Comparison of ENCODE assay signal across 8 cellular contexts in the genomic region with DNA sequence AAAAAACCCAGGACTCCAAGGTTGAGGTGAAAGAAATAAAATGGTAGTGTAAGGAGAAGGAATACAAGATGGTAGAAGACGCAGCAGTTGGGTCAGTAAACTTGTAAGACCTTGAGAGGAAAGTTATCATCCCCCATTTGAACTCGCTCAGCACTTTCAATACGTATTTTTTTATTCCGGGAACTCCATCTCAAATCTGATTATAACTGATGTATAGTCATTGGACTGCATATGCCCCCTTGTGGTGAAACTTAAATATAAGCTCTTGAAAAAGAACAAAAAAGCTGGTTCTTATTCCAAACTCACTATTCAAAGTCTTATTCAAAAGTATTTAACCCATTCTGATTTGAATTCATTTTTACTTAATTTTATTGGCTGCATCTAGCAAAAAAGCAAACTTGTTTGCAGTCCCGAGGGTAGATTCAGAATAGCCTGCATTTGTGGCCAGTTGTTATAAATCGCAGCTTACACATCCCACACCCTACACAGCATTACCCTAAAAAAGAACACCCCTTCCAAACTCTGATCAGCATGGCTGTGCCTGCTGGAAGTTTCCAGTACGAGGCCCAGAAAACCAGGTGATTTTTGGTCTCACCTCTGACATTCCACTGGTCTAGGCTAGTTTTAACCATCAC.
DNase-seq lines count a peak whose midpoint lies in the region; ATAC-seq and TF ChIP-seq lines count a peak whose summit lies in the region.

No MANE protein-coding gene starts in this region.

- intact Hi-C loops in activated CD4-positive, alpha-beta T cell treated with anti-CD3 and anti-CD28 coated beads, Interleukin-2, amount 10 ng/mL, durations not matched to agents 24 days and 14 days (cut with micrococcal nuclease) = loop anchor here (1.0 to 10.0 kb wide), 3 partner anchors 150 to 553 kb away; a partner anchor contains a TSS
- intact Hi-C loops in activated CD4-positive, alpha-beta T cell treated with anti-CD3 and anti-CD28 coated beads for 36 hours (cut with DNase I, micrococcal nuclease) = loop anchor here (1.0 to 2.0 kb wide), 3 partner anchors 22 to 350 kb away; a partner anchor contains a TSS
- intact Hi-C loops in sciatic nerve (cut with DNase I) = no loop called here

- H3K4me3 ChIP-seq in NB4 (ENCODE audit: low read depth, low read length) = no peak overlapping the region

- ATAC-seq in activated CD4-positive, alpha-beta T cell treated with anti-CD3 and anti-CD28 coated beads for 36 hours = no peak
- ATAC-seq in WTC11 (no peak), sciatic nerve (peak; percentile 71), GM19467 (IDR thresholded peaks at IDR 0.05; ENCODE audit: unreplicated experiment) (no peak)

- POLR2A ChIA-PET in activated CD4-positive, alpha-beta T cell treated with anti-CD3 and anti-CD28 coated beads for 36 hours (lab: Charles Lee) = interaction anchor here (1.8 kb wide), 1 partner anchor 350 kb away, joined by 10 read pairs; a partner anchor contains a TSS
- POLR2A ChIA-PET in WTC11 (lab: Charles Lee) = no interaction called here

- TF ChIP-seq CTCF in NB4 (IDR thresholded peaks at IDR 0.05; ENCODE audit: low read depth, low read length) (no peak), WTC11 (IDR thresholded peaks at IDR 0.05) (0 out of 2 replicates have a peak, but pooled peaks have one; percentile 33)

- H3K4me3 Mint-ChIP-seq in activated CD4-positive, alpha-beta T cell treated with anti-CD3 and anti-CD28 coated beads, Interleukin-2, amount 10 ng/mL, durations not matched to agents 24 days and 14 days = no peak overlapping the region
- H3K4me3 Mint-ChIP-seq in activated CD4-positive, alpha-beta T cell treated with anti-CD3 and anti-CD28 coated beads for 36 hours = no peak overlapping the region
- no peak overlapping the region for H3K4me3 Mint-ChIP-seq in WTC11

- no peak for TF ChIP-seq POLR2A in NB4 (IDR thresholded peaks at IDR 0.05; ENCODE audit: extremely low read depth, insufficient read length)

- H3K9me3 Mint-ChIP-seq in activated CD4-positive, alpha-beta T cell treated with anti-CD3 and anti-CD28 coated beads, Interleukin-2, amount 10 ng/mL, durations not matched to agents 24 days and 14 days = no peaks in the 10 kb centered on the region
- H3K9me3 Mint-ChIP-seq in activated CD4-positive, alpha-beta T cell treated with anti-CD3 and anti-CD28 coated beads for 36 hours (ENCODE audit: low read depth) = no peaks in the 10 kb centered on the region
- H3K9me3 Mint-ChIP-seq in WTC11 = no peaks in the 10 kb centered on the region

- H3K27ac Mint-ChIP-seq in activated CD4-positive, alpha-beta T cell treated with anti-CD3 and anti-CD28 coated beads, Interleukin-2, amount 10 ng/mL, durations not matched to agents 24 days and 14 days = no peak overlapping the region
- no peak overlapping the region for H3K27ac Mint-ChIP-seq in activated CD4-positive, alpha-beta T cell treated with anti-CD3 and anti-CD28 coated beads for 36 hours
- H3K27ac Mint-ChIP-seq in WTC11 = no peak overlapping the region

- CTCF ChIA-PET in activated CD4-positive, alpha-beta T cell treated with anti-CD3 and anti-CD28 coated beads for 36 hours (lab: Charles Lee) = interaction anchor here (0.6 to 5.5 kb wide), 46 partner anchors 11 to 1826 kb away, joined by 3 to 37 read pairs (median 3); a partner anchor contains a TSS
- CTCF ChIA-PET in WTC11 (lab: Charles Lee) = interaction anchor here (0.5 to 3.4 kb wide), 39 partner anchors 10 to 633 kb away, joined by 3 to 52 read pairs (median 4); a partner anchor contains a TSS

- peaks cover 65% of the 10 kb centered on the region for H3K27me3 Mint-ChIP-seq in activated CD4-positive, alpha-beta T cell treated with anti-CD3 and anti-CD28 coated beads, Interleukin-2, amount 10 ng/mL, durations not matched to agents 24 days and 14 days
- peaks cover 34% of the 10 kb centered on the region for H3K27me3 Mint-ChIP-seq in activated CD4-positive, alpha-beta T cell treated with anti-CD3 and anti-CD28 coated beads for 36 hours
- H3K27me3 Mint-ChIP-seq in WTC11 (ENCODE audit: low read depth) = no peaks in the 10 kb centered on the region

- peak; percentile 67 for DNase-seq in activated CD4-positive, alpha-beta T cell treated with anti-CD3 and anti-CD28 coated beads, Interleukin-2, amount 10 ng/mL, durations not matched to agents 24 days and 14 days
- no peak for DNase-seq in activated CD4-positive, alpha-beta T cell treated with anti-CD3 and anti-CD28 coated beads for 36 hours
- DNase-seq in NB4 (ENCODE audit: low read depth) (peak; percentile 55), WTC11 (ENCODE audit: low spot score) (no peak), globus pallidus (ENCODE audit: low spot score) (peak; percentile 60), sciatic nerve (ENCODE audit: low spot score) (no peak)
- no peak for DNase-seq in stimulated activated CD4-positive, alpha-beta T cell treated with anti-CD3 and anti-CD28 coated beads, Interleukin-2, amount 100 ng/mL, for 48 hours

- H3K36me3 Mint-ChIP-seq in activated CD4-positive, alpha-beta T cell treated with anti-CD3 and anti-CD28 coated beads, Interleukin-2, amount 10 ng/mL, durations not matched to agents 24 days and 14 days (ENCODE audit: low read depth) = no peaks in the 10 kb centered on the region
- H3K36me3 Mint-ChIP-seq in activated CD4-positive, alpha-beta T cell treated with anti-CD3 and anti-CD28 coated beads for 36 hours (ENCODE audit: low read depth) = no peaks in the 10 kb centered on the region
- H3K36me3 Mint-ChIP-seq in WTC11 = no peaks in the 10 kb centered on the region

- peaks cover 22% of the 10 kb centered on the region for H3K4me1 Mint-ChIP-seq in activated CD4-positive, alpha-beta T cell treated with anti-CD3 and anti-CD28 coated beads, Interleukin-2, amount 10 ng/mL, durations not matched to agents 24 days and 14 days
- peaks cover 29% of the 10 kb centered on the region for H3K4me1 Mint-ChIP-seq in activated CD4-positive, alpha-beta T cell treated with anti-CD3 and anti-CD28 coated beads for 36 hours
- H3K4me1 Mint-ChIP-seq in WTC11 = peaks cover 4% of the 10 kb centered on the region

TF ChIP-seq in WTC11, 78 proteins besides CTCF, POLR2A, EP300 and RAD21:
- TF ChIP-seq TCF7 (CRISPR knock-in tag; IDR thresholded peaks at IDR 0.05; ENCODE audit: low read depth) (no peak), ZNF423 (CRISPR knock-in tag; IDR thresholded peaks at IDR 0.05) (no peak), TP53 (CRISPR knock-in tag; IDR thresholded peaks at IDR 0.05) (no peak), ZNF232 (CRISPR knock-in tag; IDR thresholded peaks at IDR 0.05) (no peak), SP1 (CRISPR knock-in tag; conservative IDR thresholded peaks at IDR 0.05) (no peak), ZBTB21 (CRISPR knock-in tag; IDR thresholded peaks at IDR 0.05; ENCODE audit: borderline replicate concordance) (no peak), SMAD4 (CRISPR knock-in tag; IDR thresholded peaks at IDR 0.05) (no peak)
- TF ChIP-seq, protein P1, sequence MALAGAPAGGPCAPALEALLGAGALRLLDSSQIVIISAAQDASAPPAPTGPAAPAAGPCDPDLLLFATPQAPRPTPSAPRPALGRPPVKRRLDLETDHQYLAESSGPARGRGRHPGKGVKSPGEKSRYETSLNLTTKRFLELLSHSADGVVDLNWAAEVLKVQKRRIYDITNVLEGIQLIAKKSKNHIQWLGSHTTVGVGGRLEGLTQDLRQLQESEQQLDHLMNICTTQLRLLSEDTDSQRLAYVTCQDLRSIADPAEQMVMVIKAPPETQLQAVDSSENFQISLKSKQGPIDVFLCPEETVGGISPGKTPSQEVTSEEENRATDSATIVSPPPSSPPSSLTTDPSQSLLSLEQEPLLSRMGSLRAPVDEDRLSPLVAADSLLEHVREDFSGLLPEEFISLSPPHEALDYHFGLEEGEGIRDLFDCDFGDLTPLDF (CRISPR knock-in tag; IDR thresholded peaks at IDR 0.05) = no peak
- TF ChIP-seq, protein P2, sequence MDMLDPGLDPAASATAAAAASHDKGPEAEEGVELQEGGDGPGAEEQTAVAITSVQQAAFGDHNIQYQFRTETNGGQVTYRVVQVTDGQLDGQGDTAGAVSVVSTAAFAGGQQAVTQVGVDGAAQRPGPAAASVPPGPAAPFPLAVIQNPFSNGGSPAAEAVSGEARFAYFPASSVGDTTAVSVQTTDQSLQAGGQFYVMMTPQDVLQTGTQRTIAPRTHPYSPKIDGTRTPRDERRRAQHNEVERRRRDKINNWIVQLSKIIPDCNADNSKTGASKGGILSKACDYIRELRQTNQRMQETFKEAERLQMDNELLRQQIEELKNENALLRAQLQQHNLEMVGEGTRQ (CRISPR knock-in tag; IDR thresholded peaks at IDR 0.05) = no peak
- TF ChIP-seq, protein P3, sequence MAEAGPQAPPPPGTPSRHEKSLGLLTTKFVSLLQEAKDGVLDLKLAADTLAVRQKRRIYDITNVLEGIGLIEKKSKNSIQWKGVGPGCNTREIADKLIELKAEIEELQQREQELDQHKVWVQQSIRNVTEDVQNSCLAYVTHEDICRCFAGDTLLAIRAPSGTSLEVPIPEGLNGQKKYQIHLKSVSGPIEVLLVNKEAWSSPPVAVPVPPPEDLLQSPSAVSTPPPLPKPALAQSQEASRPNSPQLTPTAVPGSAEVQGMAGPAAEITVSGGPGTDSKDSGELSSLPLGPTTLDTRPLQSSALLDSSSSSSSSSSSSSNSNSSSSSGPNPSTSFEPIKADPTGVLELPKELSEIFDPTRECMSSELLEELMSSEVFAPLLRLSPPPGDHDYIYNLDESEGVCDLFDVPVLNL (CRISPR knock-in tag; IDR thresholded peaks at IDR 0.05; ENCODE audit: borderline replicate concordance, low read depth) = no peak
- TF ChIP-seq, protein P4, sequence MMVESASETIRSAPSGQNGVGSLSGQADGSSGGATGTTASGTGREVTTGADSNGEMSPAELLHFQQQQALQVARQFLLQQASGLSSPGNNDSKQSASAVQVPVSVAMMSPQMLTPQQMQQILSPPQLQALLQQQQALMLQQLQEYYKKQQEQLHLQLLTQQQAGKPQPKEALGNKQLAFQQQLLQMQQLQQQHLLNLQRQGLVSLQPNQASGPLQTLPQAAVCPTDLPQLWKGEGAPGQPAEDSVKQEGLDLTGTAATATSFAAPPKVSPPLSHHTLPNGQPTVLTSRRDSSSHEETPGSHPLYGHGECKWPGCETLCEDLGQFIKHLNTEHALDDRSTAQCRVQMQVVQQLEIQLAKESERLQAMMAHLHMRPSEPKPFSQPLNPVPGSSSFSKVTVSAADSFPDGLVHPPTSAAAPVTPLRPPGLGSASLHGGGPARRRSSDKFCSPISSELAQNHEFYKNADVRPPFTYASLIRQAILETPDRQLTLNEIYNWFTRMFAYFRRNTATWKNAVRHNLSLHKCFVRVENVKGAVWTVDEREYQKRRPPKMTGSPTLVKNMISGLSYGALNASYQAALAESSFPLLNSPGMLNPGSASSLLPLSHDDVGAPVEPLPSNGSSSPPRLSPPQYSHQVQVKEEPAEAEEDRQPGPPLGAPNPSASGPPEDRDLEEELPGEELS (CRISPR knock-in tag; IDR thresholded peaks at IDR 0.05) = no peak

Comparison
In these comparisons a context has a peak if more than half of its experiments do, and no peak if none do; other contexts are left out.
1. DNase-seq: peak in activated CD4-positive, alpha-beta T cell treated with anti-CD3 and anti-CD28 coated beads, Interleukin-2, amount 10 ng/mL, durations not matched to agents 24 days and 14 days (single experiment), NB4 (single experiment) and globus pallidus (single experiment); none in activated CD4-positive, alpha-beta T cell treated with anti-CD3 and anti-CD28 coated beads for 36 hours (single experiment), WTC11 (single experiment), sciatic nerve (single experiment) and stimulated activated CD4-positive, alpha-beta T cell treated with anti-CD3 and anti-CD28 coated beads, Interleukin-2, amount 100 ng/mL, for 48 hours (0 of 2).